Comparison of ENCODE assay signal across 10 cellular contexts in genomic region chr3:72163809-72164634, GRCh38.
A peak's percentile ranks its signal among the peaks of the same experiment; 100 is the strongest.
DNase-seq lines count a peak whose midpoint lies in the region; ATAC-seq and TF ChIP-seq lines count a peak whose summit lies in the region.
"Had no signal": no experiment of that assay in that cellular context is flagged by ENCODE, and none has a peak within 500 bp of the region (broad histone marks: within the 10 kb centered on the region; RNA-seq: fewer than 3 reads in every experiment).

No MANE protein-coding gene starts in this region.

- TF ChIP-seq POLR2A in erythroblast (IDR thresholded peaks at IDR 0.05; ENCODE audit: low read length), result peak; percentile 34

- DNase-seq in erythroblast (lab: John Stamatoyannopoulos, UW) (peak; percentile 78 to 80), OCI-M2 (lab: John Stamatoyannopoulos, UW; ENCODE audit: unreplicated experiment) (no peak), DMS53 (lab: John Stamatoyannopoulos, UW) (no peak), ureter (ENCODE audit: low spot score) (no peak), midbrain (lab: John Stamatoyannopoulos, UW) (no peak)
- DNase-seq: activated CD4-positive, alpha-beta T cell treated with anti-CD3 and anti-CD28 coated beads, Interleukin-2, amount 10 ng/mL, durations not matched to agents 7 days and 5 days; NCI-H1694 treated with DMSO at 0.1 percent for 48 hours had no signal

- ATAC-seq in GM18511 (IDR thresholded peaks at IDR 0.05; ENCODE audit: unreplicated experiment) (peak; percentile 94), GM21717 (IDR thresholded peaks at IDR 0.05; ENCODE audit: unreplicated experiment) (peak; percentile 88), HG03469 (IDR thresholded peaks at IDR 0.05; ENCODE audit: unreplicated experiment) (peak; percentile 73)

Comparison
In these comparisons a context has a peak if more than half of its experiments do, and no peak if none do; other contexts are left out.
1. DNase-seq: peak in erythroblast (2 of 2); none in OCI-M2 (single experiment), DMS53 (single experiment), ureter (single experiment) and midbrain (single experiment).
2. Peak in every context shown above with its lines, with median percentiles within 50 percentile points of each other: ATAC-seq.